9 cellular contexts compared by ENCODE assay signal in genomic region chr1:63615809-63616420, GRCh38. TPM values are rescaled to one million over a fixed set of nuclear protein-coding genes. Genes with fewer than 3 reads are reported as not detected.
DNase-seq lines count a peak whose midpoint lies in the region; ATAC-seq and FAIRE-seq lines count a peak whose summit lies in the region.
"Had no signal": no experiment of that assay in that cellular context is flagged by ENCODE, and none has a peak within 500 bp of the region (broad histone marks: within the 10 kb centered on the region; RNA-seq: fewer than 3 reads in every experiment).

No MANE protein-coding gene starts in this region.

- intact Hi-C loops in right cardiac atrium (cut with DNase I) = loop anchor here (2.0 to 10.0 kb wide), 5 partner anchors 39 to 631 kb away; no protein-coding TSS in a partner anchor

- H3K9me3 ChIP-seq in right cardiac atrium (ENCODE audit: control insufficient read depth, low read length) = no peaks in the 10 kb centered on the region
- no peaks in the 10 kb centered on the region for H3K9me3 ChIP-seq in small intestine (ENCODE audit: control insufficient read depth, low read depth)

- H3K4me1 ChIP-seq in right cardiac atrium (ENCODE audit: control insufficient read depth, insufficient read depth, low read length) (no peaks in the 10 kb centered on the region), small intestine (ENCODE audit: control insufficient read depth in 2 of 2, insufficient read depth in 1 of 2, low read depth in 1 of 2, low read length in 1 of 2) (no peaks in the 10 kb centered on the region)

- FAIRE-seq in small intestine (lab: Jason Lieb, UNC) = peak; percentile 5
- FAIRE-seq: colon had no signal

- 16% methylated on average over 5 of the region's 5 CpGs for WGBS in right cardiac atrium
- WGBS in small intestine, 3 donors = 21 to 24% (median 22%) methylated on average over 5 of the region's 5 CpGs

- DNase-seq in DMS153 treated with DMSO at 0.1 percent for 48 hours (lab: John Stamatoyannopoulos, UW; ENCODE audit: unreplicated experiment) = peak; percentile 37
- peak; percentile 54 for DNase-seq in NCI-H1105 (lab: John Stamatoyannopoulos, UW)
- peak in 4 of 5 experiments; percentile 22 to 59 (median 28) for DNase-seq in T-helper 2 cell
- peak in 36 of 58 donors; percentile 4 to 69 (median 20) for DNase-seq in anterior cingulate cortex (lab: John Stamatoyannopoulos, UW)
- DNase-seq in right cardiac atrium = peak in 2 of 3 donors; percentile 31 to 47
- peak; percentile 78 for DNase-seq in small intestine
- no peak for DNase-seq in HuH-7.5 (ENCODE audit: low spot score)

- no peaks in the 10 kb centered on the region for H3K36me3 ChIP-seq in small intestine (ENCODE audit: control insufficient read depth in 2 of 2, insufficient read depth in 2 of 2, low read length in 2 of 2)

- H3K4me3 ChIP-seq in right cardiac atrium (ENCODE audit: low read length) = no peak overlapping the region
- H3K4me3 ChIP-seq in small intestine (ENCODE audit: low read depth in 1 of 2, low read length in 2 of 2) = no peak overlapping the region

- H3K27me3 ChIP-seq in right cardiac atrium (ENCODE audit: control insufficient read depth, insufficient read depth) (no peaks in the 10 kb centered on the region), small intestine (ENCODE audit: control insufficient read depth in 2 of 2, insufficient read depth in 2 of 2, low read length in 2 of 2) (no peaks in the 10 kb centered on the region)

- no peak overlapping the region for H3K27ac ChIP-seq in right cardiac atrium (ENCODE audit: low read length)
- no peak overlapping the region for H3K27ac ChIP-seq in small intestine (ENCODE audit: low read depth in 1 of 2, low read length in 1 of 2)

- peak; percentile 60 for ATAC-seq in GM21786 (IDR thresholded peaks at IDR 0.05; ENCODE audit: unreplicated experiment)
- peak; percentile 63 to 66 for ATAC-seq in right cardiac atrium

RNA-seq across cellular contexts. Expression of gene PGM1, which starts 22.7 kb away (rescaled TPM):
- 100 to 1,000 TPM; 220 to 255 (median 232) TPM for total RNA-seq in right cardiac atrium
- polyA plus RNA-seq in right cardiac atrium (96.2 TPM), small intestine (10 to 100 TPM; 43.0 to 88.8 (median 60.8) TPM)
